Comparison of ENCODE assay signal across 19 cellular contexts in the genomic region with DNA sequence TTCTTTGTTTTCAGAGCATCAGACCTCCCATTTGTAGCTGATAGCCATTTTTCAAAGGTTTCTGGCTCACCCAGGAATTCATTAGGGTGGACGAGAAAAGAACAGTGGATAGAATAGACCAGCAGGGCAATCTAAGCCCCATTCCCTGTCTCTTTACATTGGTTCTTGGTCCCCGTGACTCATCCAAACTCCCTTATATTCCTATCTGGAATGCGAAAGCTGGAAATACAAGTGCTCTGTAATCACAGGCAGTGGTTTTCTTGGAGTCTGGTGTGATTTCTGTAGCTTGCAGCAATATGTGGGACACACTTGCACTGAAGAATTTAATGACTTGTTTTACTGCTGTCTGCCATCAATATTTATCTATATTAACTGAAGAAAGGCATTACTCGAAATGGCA.
A peak's percentile ranks its signal among the peaks of the same experiment; 100 is the strongest.
DNase-seq lines count a peak whose midpoint lies in the region; ATAC-seq and TF ChIP-seq lines count a peak whose summit lies in the region.
"Had no signal": no experiment of that assay in that cellular context is flagged by ENCODE, and none has a peak within 500 bp of the region (broad histone marks: within the 10 kb centered on the region; RNA-seq: fewer than 3 reads in every experiment).

No MANE protein-coding gene starts in this region.

- H3K4me2 ChIP-seq in mesenchymal stem cell (ENCODE audit: low read length, poor library complexity, severe bottlenecking): no peak overlapping the region
- H3K4me2 ChIP-seq: PC-9 had no signal

- no peak overlapping the region for H4K91ac ChIP-seq in mesenchymal stem cell (ENCODE audit: low read length)

- H2BK12ac ChIP-seq in mesenchymal stem cell (ENCODE audit: low read length in 2 of 2): no peak overlapping the region

- H3K27me3 Mint-ChIP-seq in activated CD8-positive, alpha-beta T cell treated with anti-CD3 and anti-CD28 coated beads, Interleukin-2, amount 10 ng/mL, durations not matched to agents 7 days and 5 days (ENCODE audit: low read depth): peaks cover 15% of the 10 kb centered on the region
- H3K27me3 Mint-ChIP-seq in CD4-positive, alpha-beta T cell: peaks cover 6% of the 10 kb centered on the region

- no peak overlapping the region for H4K8ac ChIP-seq in mesenchymal stem cell (ENCODE audit: low read length)

- TF ChIP-seq EP300 in sigmoid colon (IDR thresholded peaks at IDR 0.05): no peak

- H3K9ac ChIP-seq in mesenchymal stem cell (ENCODE audit: low read length): no peak overlapping the region

- no peaks in the 10 kb centered on the region for H3K9me3 Mint-ChIP-seq in activated CD8-positive, alpha-beta T cell treated with anti-CD3 and anti-CD28 coated beads, Interleukin-2, amount 10 ng/mL, durations not matched to agents 7 days and 5 days (ENCODE audit: insufficient read depth)
- no peaks in the 10 kb centered on the region for H3K9me3 Mint-ChIP-seq in CD4-positive, alpha-beta T cell

- intact Hi-C loops in sigmoid colon (cut with DNase I): no loop called here
- intact Hi-C loops in CD4-positive, alpha-beta T cell (cut with DNase I, micrococcal nuclease): no loop called here

- no peak overlapping the region for H2AFZ ChIP-seq in mesenchymal stem cell (ENCODE audit: low read depth, low read length)
- H2AFZ ChIP-seq: PC-9 had no signal

- H3K4me1 ChIP-seq in mesenchymal stem cell (ENCODE audit: control insufficient read depth, insufficient read depth, low read depth, low read length) (peaks cover 3% of the 10 kb centered on the region), sigmoid colon (no peaks in the 10 kb centered on the region)
- H3K4me1 ChIP-seq: SJSA1 had no signal

- CTCF ChIA-PET in activated CD8-positive, alpha-beta T cell treated with anti-CD3 and anti-CD28 coated beads, Interleukin-2, amount 10 ng/mL, durations not matched to agents 7 days and 5 days (lab: Charles Lee): interaction anchor here (0.8 to 1.6 kb wide), 2 partner anchors 40 to 277 kb away, joined by 3 read pairs; no protein-coding TSS in a partner anchor
- CTCF ChIA-PET in CD4-positive, alpha-beta T cell (lab: Charles Lee): no interaction called here

- H3K4me3 ChIP-seq in mesenchymal stem cell (ENCODE audit: insufficient read depth in 1 of 2, low read depth in 1 of 2, low read length in 2 of 2): no peak overlapping the region
- H3K4me3 ChIP-seq in sigmoid colon: no peak overlapping the region
- H3K4me3 ChIP-seq: PC-9, SJSA1 had no signal

- no peak overlapping the region for H3K4ac ChIP-seq in mesenchymal stem cell (ENCODE audit: low read depth in 1 of 2, low read length in 2 of 2)

- no peak for TF ChIP-seq CTCF in sigmoid colon (IDR thresholded peaks at IDR 0.05)
- TF ChIP-seq CTCF in CD4-positive, alpha-beta T cell (IDR thresholded peaks at IDR 0.05): no peak

- POLR2A ChIA-PET in activated CD8-positive, alpha-beta T cell treated with anti-CD3 and anti-CD28 coated beads, Interleukin-2, amount 10 ng/mL, durations not matched to agents 7 days and 5 days (lab: Charles Lee): no interaction called here
- POLR2A ChIA-PET in CD4-positive, alpha-beta T cell (lab: Charles Lee): no interaction called here

- ATAC-seq in HG03196 (IDR thresholded peaks at IDR 0.05; ENCODE audit: unreplicated experiment): no peak
- no peak for ATAC-seq in activated CD8-positive, alpha-beta T cell treated with anti-CD3 and anti-CD28 coated beads, Interleukin-2, amount 10 ng/mL, durations not matched to agents 7 days and 5 days
- no peak for ATAC-seq in CD4-positive, alpha-beta T cell (ENCODE audit: poor library complexity)

- H2BK5ac ChIP-seq in mesenchymal stem cell (ENCODE audit: low read depth, low read length, poor library complexity, severe bottlenecking): no peak overlapping the region

- DNase-seq in ELR (ENCODE audit: low read depth) (peak; percentile 12), RPMI7951 (ENCODE audit: low read depth) (peak; percentile 77), mesenchymal stem cell (peak; percentile 17), sigmoid colon (no peak)
- no peak for DNase-seq in activated CD8-positive, alpha-beta T cell treated with anti-CD3 and anti-CD28 coated beads, Interleukin-2, amount 10 ng/mL, durations not matched to agents 7 days and 5 days
- no peak for DNase-seq in CD4-positive, alpha-beta T cell
- DNase-seq: AML-193, DMS79 treated with DMSO at 0.1 percent for 48 hours, GF-D8, GOT3, NCI-H1417 treated with DMSO at 0.1 percent for 48 hours, NCI-H187 treated with DMSO at 0.1 percent for 48 hours, NCI-H2227 treated with DMSO at 0.1 percent for 48 hours, NCI-H524, NCI-H82, PC-9 had no signal

- H3K36me3 ChIP-seq in mesenchymal stem cell (ENCODE audit: control insufficient read depth in 1 of 2, insufficient read depth in 2 of 2, low read depth in 1 of 2, low read length in 2 of 2) (no peaks in the 10 kb centered on the region), sigmoid colon (no peaks in the 10 kb centered on the region)
- H3K36me3 ChIP-seq: SJSA1 had no signal

- no peaks in the 10 kb centered on the region for H3K36me3 Mint-ChIP-seq in activated CD8-positive, alpha-beta T cell treated with anti-CD3 and anti-CD28 coated beads, Interleukin-2, amount 10 ng/mL, durations not matched to agents 7 days and 5 days (ENCODE audit: low read depth)
- no peaks in the 10 kb centered on the region for H3K36me3 Mint-ChIP-seq in CD4-positive, alpha-beta T cell (ENCODE audit: low read depth)

- peaks cover 0 to 4% of the 10 kb centered on the region in 2 experiments for H3K27me3 ChIP-seq in mesenchymal stem cell (ENCODE audit: control insufficient read depth in 1 of 2, insufficient read depth in 1 of 2, low read length in 2 of 2)
- no peaks in the 10 kb centered on the region for H3K27me3 ChIP-seq in sigmoid colon
- H3K27me3 ChIP-seq in CD4-positive, alpha-beta T cell (ENCODE audit: control insufficient read depth, insufficient read depth, low read length): no peaks in the 10 kb centered on the region
- H3K27me3 ChIP-seq: SJSA1 had no signal

- no peak overlapping the region for H3K27ac ChIP-seq in mesenchymal stem cell (ENCODE audit: low read length, poor library complexity, severe bottlenecking)
- no peak overlapping the region for H3K27ac ChIP-seq in sigmoid colon
- no peak overlapping the region for H3K27ac ChIP-seq in CD4-positive, alpha-beta T cell (ENCODE audit: low read depth, low read length)
- H3K27ac ChIP-seq: C4-2B, PC-9, SJSA1 had no signal

- H3K27ac Mint-ChIP-seq in activated CD8-positive, alpha-beta T cell treated with anti-CD3 and anti-CD28 coated beads, Interleukin-2, amount 10 ng/mL, durations not matched to agents 7 days and 5 days: no peak overlapping the region
- H3K27ac Mint-ChIP-seq in CD4-positive, alpha-beta T cell: no peak overlapping the region

- H3K23ac ChIP-seq in mesenchymal stem cell (ENCODE audit: low read length in 2 of 2): no peak overlapping the region

- H2AK5ac ChIP-seq in mesenchymal stem cell (ENCODE audit: low read length, severe bottlenecking): no peak overlapping the region

- H2BK15ac ChIP-seq in mesenchymal stem cell (ENCODE audit: low read depth, poor library complexity, severe bottlenecking): no peak overlapping the region

- no peaks in the 10 kb centered on the region for H3K79me1 ChIP-seq in mesenchymal stem cell (replicated peaks; ENCODE audit: low read length, poor library complexity, severe bottlenecking)

- H3K4me1 Mint-ChIP-seq in activated CD8-positive, alpha-beta T cell treated with anti-CD3 and anti-CD28 coated beads, Interleukin-2, amount 10 ng/mL, durations not matched to agents 7 days and 5 days (ENCODE audit: low read depth): no peaks in the 10 kb centered on the region
- no peaks in the 10 kb centered on the region for H3K4me1 Mint-ChIP-seq in CD4-positive, alpha-beta T cell (ENCODE audit: low read depth)

- no peak for TF ChIP-seq POLR2A in sigmoid colon (IDR thresholded peaks at IDR 0.05)

- no peak overlapping the region for H2BK120ac ChIP-seq in mesenchymal stem cell (ENCODE audit: low read depth, low read length)

- 80% methylated on average over 1 of the region's 4 CpGs for WGBS in mesenchymal stem cell
- WGBS in sigmoid colon, 2 donors: 92% methylated on average over 4 of the region's 4 CpGs

- no peak overlapping the region for H3K4me3 Mint-ChIP-seq in activated CD8-positive, alpha-beta T cell treated with anti-CD3 and anti-CD28 coated beads, Interleukin-2, amount 10 ng/mL, durations not matched to agents 7 days and 5 days
- no peak overlapping the region for H3K4me3 Mint-ChIP-seq in CD4-positive, alpha-beta T cell

- H3K18ac ChIP-seq in mesenchymal stem cell (ENCODE audit: low read depth in 1 of 2, low read length in 2 of 2): no peak overlapping the region

- H3K9me3 ChIP-seq in mesenchymal stem cell (ENCODE audit: control insufficient read depth, low read length) (no peaks in the 10 kb centered on the region), sigmoid colon (no peaks in the 10 kb centered on the region)
- H3K9me3 ChIP-seq in CD4-positive, alpha-beta T cell (ENCODE audit: control insufficient read depth, low read length): no peaks in the 10 kb centered on the region
- H3K9me3 ChIP-seq: SJSA1 had no signal

- H3K14ac ChIP-seq in mesenchymal stem cell (ENCODE audit: low read length in 2 of 2): no peak overlapping the region

Comparison
In these comparisons a context has a peak if more than half of its experiments do, and no peak if none do; other contexts are left out.
1. DNase-seq: peak in ELR (single experiment), RPMI7951 (single experiment) and mesenchymal stem cell (single experiment); none in sigmoid colon (single experiment), activated CD8-positive, alpha-beta T cell treated with anti-CD3 and anti-CD28 coated beads, Interleukin-2, amount 10 ng/mL, durations not matched to agents 7 days and 5 days (single experiment) and CD4-positive, alpha-beta T cell (0 of 10).